Comparison of ENCODE assay signal across 16 cellular contexts in the genomic region with DNA sequence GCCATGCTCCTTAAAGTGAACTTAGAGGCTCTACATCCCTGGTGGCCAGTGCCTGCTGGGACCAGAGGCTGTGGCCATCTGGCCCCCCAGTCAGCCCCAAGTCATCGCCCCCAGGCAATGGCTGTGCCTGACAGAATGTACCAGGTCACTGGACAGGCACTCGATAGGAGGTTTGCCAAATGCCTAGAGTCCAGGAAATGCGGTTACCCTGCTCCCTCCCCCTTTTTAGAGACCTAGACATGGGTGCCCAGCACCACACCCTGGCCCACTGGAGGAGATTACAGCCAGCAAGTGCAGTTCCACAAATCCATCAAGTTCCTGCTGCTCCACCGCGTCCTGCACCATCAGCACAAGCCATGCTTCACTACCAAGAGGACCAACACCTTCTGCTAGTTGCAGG.
"Had no signal": no experiment of that assay in that cellular context is flagged by ENCODE, and none has a peak within 500 bp of the region (broad histone marks: within the 10 kb centered on the region; RNA-seq: fewer than 3 reads in every experiment).

No MANE protein-coding gene starts in this region.

- H3K27ac ChIP-seq: cardiac muscle cell, epithelial cell of prostate, right atrium auricular region, thoracic aorta, upper lobe of right lung had no signal

- DNase-seq: activated CD4-positive, alpha-beta T cell treated with anti-CD3 and anti-CD28 coated beads for 4 hours; activated CD8-positive, alpha-beta memory T cell treated with anti-CD3 and anti-CD28 coated beads, Interleukin-2, amount 50 U/mL, for 4 hours; activated CD8-positive, alpha-beta T cell treated with anti-CD3 and anti-CD28 coated beads, Interleukin-2, amount 10 ng/mL, durations not matched to agents 7 days and 5 days; activated effector memory CD4-positive, alpha-beta T cell treated with anti-CD3 and anti-CD28 coated beads, Interleukin-2, amount 50 U/mL, for 16 hours; activated T-cell treated with anti-CD3 and anti-CD28 coated beads, Interleukin-2, amount 50 U/mL, for 48 hours; foreskin melanocyte; kidney glomerular epithelial cell; mesenchymal stem cell; natural killer cell; upper lobe of right lung had no signal

- H3K4me3 ChIP-seq: cardiac muscle cell, right atrium auricular region, thoracic aorta, upper lobe of right lung had no signal

- H3K9me3 ChIP-seq: right atrium auricular region, thoracic aorta, upper lobe of right lung had no signal

- H3K27me3 ChIP-seq: cardiac muscle cell, right atrium auricular region, upper lobe of right lung had no signal

- H3K36me3 ChIP-seq: cardiac muscle cell, right atrium auricular region, thoracic aorta, upper lobe of right lung had no signal

- ATAC-seq: activated CD8-positive, alpha-beta T cell treated with anti-CD3 and anti-CD28 coated beads, Interleukin-2, amount 10 ng/mL, durations not matched to agents 7 days and 5 days; activated naive CD4-positive, alpha-beta T cell treated with anti-CD3 and anti-CD28 coated beads, Interleukin-2, amount 50 U/mL, for 72 hours; natural killer cell; upper lobe of right lung; WTC11 had no signal

- H3K4me1 ChIP-seq: right atrium auricular region, upper lobe of right lung had no signal
